ENCODE assay signal across 1 cellular context in the genomic region with DNA sequence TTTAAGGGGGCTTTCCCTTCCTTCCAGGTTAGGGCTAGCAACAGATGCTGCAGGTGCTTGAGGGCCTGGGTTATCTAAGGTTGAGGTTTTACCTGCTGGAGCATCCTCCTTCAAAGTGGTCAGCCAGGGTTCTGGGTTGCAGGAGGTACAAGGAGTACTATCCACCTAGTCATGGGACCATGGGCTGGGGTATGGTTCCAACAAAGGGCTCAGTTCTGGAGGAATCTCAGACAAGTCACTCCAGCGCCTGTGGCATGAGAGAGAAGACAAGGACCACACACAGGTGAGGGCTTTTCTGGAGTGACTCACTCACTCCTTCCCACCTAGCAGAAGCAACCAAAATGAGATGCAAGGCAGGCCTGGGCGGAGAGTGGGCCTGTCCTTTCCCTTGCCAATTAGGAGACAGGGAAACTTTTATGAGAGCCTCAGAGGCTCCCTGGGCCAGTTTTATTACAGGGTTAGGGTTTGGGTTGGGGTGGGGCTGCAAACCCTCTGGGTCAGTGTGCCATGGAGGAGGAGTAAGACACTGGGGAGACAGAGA.
TF ChIP-seq lines count a peak whose summit lies in the region.

No MANE protein-coding gene starts in this region.

TF ChIP-seq in HepG2, 621 proteins besides CTCF, POLR2A, EP300 and RAD21:
- TF ChIP-seq NR2F6 (IDR thresholded peaks at IDR 0.05) (no peak), NR2F6 (CRISPR knock-in tag; IDR thresholded peaks at IDR 0.05) (no peak), AKAP8 (CRISPR knock-in tag; IDR thresholded peaks at IDR 0.05) (no peak), TBL1XR1 (IDR thresholded peaks at IDR 0.05; ENCODE audit: borderline replicate concordance, low read length, partially characterized antibody) (no peak), SYNCRIP (IDR thresholded peaks at IDR 0.05; ENCODE audit: insufficient read depth, low read depth, low read length) (no peak), NFE2L1 (CRISPR knock-in tag; IDR thresholded peaks at IDR 0.05; ENCODE audit: borderline replicate concordance) (no peak), NFIB (CRISPR knock-in tag; IDR thresholded peaks at IDR 0.05; ENCODE audit: borderline replicate concordance) (no peak)
- TF ChIP-seq, protein P1, sequence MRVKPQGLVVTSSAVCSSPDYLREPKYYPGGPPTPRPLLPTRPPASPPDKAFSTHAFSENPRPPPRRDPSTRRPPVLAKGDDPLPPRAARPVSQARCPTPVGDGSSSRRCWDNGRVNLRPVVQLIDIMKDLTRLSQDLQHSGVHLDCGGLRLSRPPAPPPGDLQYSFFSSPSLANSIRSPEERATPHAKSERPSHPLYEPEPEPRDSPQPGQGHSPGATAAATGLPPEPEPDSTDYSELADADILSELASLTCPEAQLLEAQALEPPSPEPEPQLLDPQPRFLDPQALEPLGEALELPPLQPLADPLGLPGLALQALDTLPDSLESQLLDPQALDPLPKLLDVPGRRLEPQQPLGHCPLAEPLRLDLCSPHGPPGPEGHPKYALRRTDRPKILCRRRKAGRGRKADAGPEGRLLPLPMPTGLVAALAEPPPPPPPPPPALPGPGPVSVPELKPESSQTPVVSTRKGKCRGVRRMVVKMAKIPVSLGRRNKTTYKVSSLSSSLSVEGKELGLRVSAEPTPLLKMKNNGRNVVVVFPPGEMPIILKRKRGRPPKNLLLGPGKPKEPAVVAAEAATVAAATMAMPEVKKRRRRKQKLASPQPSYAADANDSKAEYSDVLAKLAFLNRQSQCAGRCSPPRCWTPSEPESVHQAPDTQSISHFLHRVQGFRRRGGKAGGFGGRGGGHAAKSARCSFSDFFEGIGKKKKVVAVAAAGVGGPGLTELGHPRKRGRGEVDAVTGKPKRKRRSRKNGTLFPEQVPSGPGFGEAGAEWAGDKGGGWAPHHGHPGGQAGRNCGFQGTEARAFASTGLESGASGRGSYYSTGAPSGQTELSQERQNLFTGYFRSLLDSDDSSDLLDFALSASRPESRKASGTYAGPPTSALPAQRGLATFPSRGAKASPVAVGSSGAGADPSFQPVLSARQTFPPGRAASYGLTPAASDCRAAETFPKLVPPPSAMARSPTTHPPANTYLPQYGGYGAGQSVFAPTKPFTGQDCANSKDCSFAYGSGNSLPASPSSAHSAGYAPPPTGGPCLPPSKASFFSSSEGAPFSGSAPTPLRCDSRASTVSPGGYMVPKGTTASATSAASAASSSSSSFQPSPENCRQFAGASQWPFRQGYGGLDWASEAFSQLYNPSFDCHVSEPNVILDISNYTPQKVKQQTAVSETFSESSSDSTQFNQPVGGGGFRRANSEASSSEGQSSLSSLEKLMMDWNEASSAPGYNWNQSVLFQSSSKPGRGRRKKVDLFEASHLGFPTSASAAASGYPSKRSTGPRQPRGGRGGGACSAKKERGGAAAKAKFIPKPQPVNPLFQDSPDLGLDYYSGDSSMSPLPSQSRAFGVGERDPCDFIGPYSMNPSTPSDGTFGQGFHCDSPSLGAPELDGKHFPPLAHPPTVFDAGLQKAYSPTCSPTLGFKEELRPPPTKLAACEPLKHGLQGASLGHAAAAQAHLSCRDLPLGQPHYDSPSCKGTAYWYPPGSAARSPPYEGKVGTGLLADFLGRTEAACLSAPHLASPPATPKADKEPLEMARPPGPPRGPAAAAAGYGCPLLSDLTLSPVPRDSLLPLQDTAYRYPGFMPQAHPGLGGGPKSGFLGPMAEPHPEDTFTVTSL (CRISPR knock-in tag; IDR thresholded peaks at IDR 0.05; ENCODE audit: borderline replicate concordance): no peak
